ENCODE assay signal across 8 cellular contexts in genomic region chr13:31236211-31236786, GRCh38. TPM values are rescaled to one million over a fixed set of nuclear protein-coding genes. Genes with fewer than 3 reads are reported as not detected.
A peak's percentile ranks its signal among the peaks of the same experiment; 100 is the strongest.
DNase-seq lines count a peak whose midpoint lies in the region; ATAC-seq and TF ChIP-seq lines count a peak whose summit lies in the region.

No MANE protein-coding gene starts in this region.

- peak; percentile 65 for TF ChIP-seq CTCF in natural killer cell (IDR thresholded peaks at IDR 0.05)
- peak; percentile 76 to 81 for TF ChIP-seq CTCF in mammary epithelial cell (conservative IDR thresholded peaks at IDR 0.05 in 1 of 2, IDR thresholded peaks at IDR 0.05 in 1 of 2; ENCODE audit: extremely low read depth in 1 of 2, insufficient read depth in 1 of 2, low read depth in 1 of 2, low read length in 2 of 2)
- TF ChIP-seq CTCF in left lung (IDR thresholded peaks at IDR 0.05), result peak; percentile 52 to 55

- no TSS peak for BruUV-seq in mammary epithelial cell (replicated peaks; lab: Mats Ljungman, UMichigan)

- H3K36me3 ChIP-seq in mammary epithelial cell (ENCODE audit: insufficient read depth, low read length), result no peaks in the 10 kb centered on the region
- no peaks in the 10 kb centered on the region for H3K36me3 ChIP-seq in left lung

- H3K9ac ChIP-seq in mammary epithelial cell (ENCODE audit: insufficient read depth, low read length), result no peak overlapping the region

- H3K27me3 Mint-ChIP-seq in natural killer cell (ENCODE audit: low read depth in 2 of 2), result no peaks in the 10 kb centered on the region
- H3K27me3 Mint-ChIP-seq in natural killer cell treated with Interleukin-12 subunit alpha and Interleukin-12 subunit beta and Interleukin-15 and Interleukin-18, amount 100 ng/mL, for 72 hours, result no peaks in the 10 kb centered on the region
- no peaks in the 10 kb centered on the region for H3K27me3 Mint-ChIP-seq in activated T-cell treated with anti-CD3 and anti-CD28 coated beads, Interleukin-2, amount 50 U/mL, for 4 hours (ENCODE audit: low read depth)

- H3K36me3 Mint-ChIP-seq in natural killer cell, result no peaks in the 10 kb centered on the region
- H3K36me3 Mint-ChIP-seq in natural killer cell treated with Interleukin-12 subunit alpha and Interleukin-12 subunit beta and Interleukin-15 and Interleukin-18, amount 100 ng/mL, for 72 hours, result no peaks in the 10 kb centered on the region
- no peaks in the 10 kb centered on the region for H3K36me3 Mint-ChIP-seq in activated naive CD4-positive, alpha-beta T cell treated with anti-CD3 and anti-CD28 coated beads, Interleukin-2, amount 50 U/mL, for 72 hours
- H3K36me3 Mint-ChIP-seq in activated T-cell treated with anti-CD3 and anti-CD28 coated beads, Interleukin-2, amount 50 U/mL, for 4 hours (ENCODE audit: insufficient read depth), result peaks cover 12% of the 10 kb centered on the region

- H3K9me3 ChIP-seq in mammary epithelial cell (replicated peaks; ENCODE audit: insufficient read depth, low read length), result no peaks in the 10 kb centered on the region
- H3K9me3 ChIP-seq in left lung, result no peaks in the 10 kb centered on the region

- in situ Hi-C loops in mammary epithelial cell (cut with MboI; ENCODE audit: low sequenced_read_pairs in 2 of 2), result loop anchor here (5.0 to 25.0 kb wide), 3 partner anchors 186 to 551 kb away; partner anchors contain the start of gene RXFP2 (in 1 of the 2)

- H3K4me3 ChIP-seq in mammary epithelial cell (replicated peaks in 1 of 3; ENCODE audit: insufficient read depth in 1 of 3, low read depth in 2 of 3, low read length in 3 of 3) (no peak overlapping the region), left lung (no peak overlapping the region)

- no peaks in the 10 kb centered on the region for H4K20me1 ChIP-seq in mammary epithelial cell (ENCODE audit: insufficient read depth, low read length)

- no peak overlapping the region for H3K4me3 Mint-ChIP-seq in natural killer cell
- H3K4me3 Mint-ChIP-seq in natural killer cell treated with Interleukin-12 subunit alpha and Interleukin-12 subunit beta and Interleukin-15 and Interleukin-18, amount 100 ng/mL, for 72 hours, result no peak overlapping the region
- H3K4me3 Mint-ChIP-seq in activated T-cell treated with anti-CD3 and anti-CD28 coated beads, Interleukin-2, amount 50 U/mL, for 4 hours, result no peak overlapping the region

- 41% methylated on average over 3 of the region's 3 CpGs for WGBS in mammary epithelial cell (ENCODE audit: low coverage, missing lambda C conversion rate)

- no peaks in the 10 kb centered on the region for H3K27me3 ChIP-seq in mammary epithelial cell (ENCODE audit: insufficient read depth, low read length)
- H3K27me3 ChIP-seq in left lung, result no peaks in the 10 kb centered on the region

- CTCF ChIA-PET in mammary epithelial cell (lab: Charles Lee; ENCODE audit: low non-redundant PET), result interaction anchor here (0.6 kb wide), 2 partner anchors 14 to 188 kb away, joined by 3 read pairs; no protein-coding TSS in a partner anchor

- no peak overlapping the region for H3K27ac Mint-ChIP-seq in natural killer cell
- H3K27ac Mint-ChIP-seq in natural killer cell treated with Interleukin-12 subunit alpha and Interleukin-12 subunit beta and Interleukin-15 and Interleukin-18, amount 100 ng/mL, for 72 hours, result no peak overlapping the region
- H3K27ac Mint-ChIP-seq in activated naive CD4-positive, alpha-beta T cell treated with anti-CD3 and anti-CD28 coated beads, Interleukin-2, amount 50 U/mL, for 72 hours, result no peak overlapping the region

- H3K4me2 ChIP-seq in mammary epithelial cell (ENCODE audit: insufficient read depth, low read depth, low read length), result no peak overlapping the region

- intact Hi-C loops in natural killer cell (cut with micrococcal nuclease) (loop anchor here (1.0 to 5.0 kb wide), 2 partner anchors 188 to 506 kb away; no protein-coding TSS in a partner anchor), mammary epithelial cell (cut with micrococcal nuclease) (loop anchor here (1.0 to 10.0 kb wide), 5 partner anchors 171 to 561 kb away; no protein-coding TSS in a partner anchor), left lung (cut with DNase I) (loop anchor here in 1 of 2 donors (5.0 kb wide), 1 partner anchor 186 kb away; no protein-coding TSS in a partner anchor)

- H3K27ac ChIP-seq in mammary epithelial cell (ENCODE audit: insufficient read depth, low read depth, low read length) (no peak overlapping the region), left lung (no peak overlapping the region)

- DNase-seq in natural killer cell (no peak), NCI-H345 treated with DMSO at 0.1 percent for 48 hours (lab: John Stamatoyannopoulos, UW; ENCODE audit: unreplicated experiment) (peak; percentile 1), mammary epithelial cell (peak; percentile 14), left lung (no peak), middle frontal gyrus (ENCODE audit: extremely low spot score, low spot score) (no peak)
- no peak for DNase-seq in natural killer cell treated with Interleukin-12 subunit alpha and Interleukin-12 subunit beta and Interleukin-15 and Interleukin-18, amount 100 ng/mL, for 72 hours (ENCODE audit: low spot score)
- DNase-seq in activated naive CD4-positive, alpha-beta T cell treated with anti-CD3 and anti-CD28 coated beads, Interleukin-2, amount 50 U/mL, for 72 hours (ENCODE audit: low spot score in 2 of 2), result no peak
- no peak for DNase-seq in activated T-cell treated with anti-CD3 and anti-CD28 coated beads, Interleukin-2, amount 50 U/mL, for 4 hours

- H2AFZ ChIP-seq in mammary epithelial cell (ENCODE audit: low read depth, low read length), result no peak overlapping the region

- dilution Hi-C loops in mammary epithelial cell (cut with HindIII; ENCODE audit: low sequenced_read_pairs), result loop anchor here (25.0 kb wide), 1 partner anchor 176 kb away; no protein-coding TSS in a partner anchor

- no peaks in the 10 kb centered on the region for H3K4me1 Mint-ChIP-seq in natural killer cell
- H3K4me1 Mint-ChIP-seq in natural killer cell treated with Interleukin-12 subunit alpha and Interleukin-12 subunit beta and Interleukin-15 and Interleukin-18, amount 100 ng/mL, for 72 hours (ENCODE audit: low read depth in 2 of 2), result peaks cover 0 to 2% of the 10 kb centered on the region in 2 donors
- H3K4me1 Mint-ChIP-seq in activated T-cell treated with anti-CD3 and anti-CD28 coated beads, Interleukin-2, amount 50 U/mL, for 4 hours (ENCODE audit: low read depth), result no peaks in the 10 kb centered on the region

- H3K4me1 ChIP-seq in mammary epithelial cell (ENCODE audit: insufficient read depth, low read length), result no peaks in the 10 kb centered on the region
- H3K4me1 ChIP-seq in left lung, result no peaks in the 10 kb centered on the region

- ATAC-seq in natural killer cell (peak in 1 of 3 donors; percentile 56), left lung (peak; percentile 62)
- ATAC-seq in natural killer cell treated with Interleukin-12 subunit alpha and Interleukin-12 subunit beta and Interleukin-15 and Interleukin-18, amount 100 ng/mL, for 72 hours, result no peak
- ATAC-seq in activated naive CD4-positive, alpha-beta T cell treated with anti-CD3 and anti-CD28 coated beads, Interleukin-2, amount 50 U/mL, for 72 hours, result no peak
- no peak for ATAC-seq in activated T-cell treated with anti-CD3 and anti-CD28 coated beads, Interleukin-2, amount 50 U/mL, for 4 hours

- H3K79me2 ChIP-seq in mammary epithelial cell (ENCODE audit: insufficient read depth, low read length), result no peaks in the 10 kb centered on the region

- no peaks in the 10 kb centered on the region for H3K9me3 Mint-ChIP-seq in natural killer cell
- H3K9me3 Mint-ChIP-seq in natural killer cell treated with Interleukin-12 subunit alpha and Interleukin-12 subunit beta and Interleukin-15 and Interleukin-18, amount 100 ng/mL, for 72 hours, result no peaks in the 10 kb centered on the region
- H3K9me3 Mint-ChIP-seq in activated naive CD4-positive, alpha-beta T cell treated with anti-CD3 and anti-CD28 coated beads, Interleukin-2, amount 50 U/mL, for 72 hours, result no peaks in the 10 kb centered on the region
- no peaks in the 10 kb centered on the region for H3K9me3 Mint-ChIP-seq in activated T-cell treated with anti-CD3 and anti-CD28 coated beads, Interleukin-2, amount 50 U/mL, for 4 hours

RNA-seq across cellular contexts. Expression of gene B3GLCT, which starts 36.5 kb away (rescaled TPM):
- total RNA-seq in natural killer cell (1 to 10 TPM; 6.0 to 8.1 (median 6.2) TPM), mammary epithelial cell (1 to 10 TPM; 5.9 to 9.3 TPM), left lung (1 to 10 TPM; 6.5 to 6.9 TPM)
- total RNA-seq in natural killer cell treated with Interleukin-12 subunit alpha and Interleukin-12 subunit beta and Interleukin-15 and Interleukin-18, amount 100 ng/mL, for 72 hours, result 1 to 10 TPM; 5.1 to 5.7 TPM
- 2.3 TPM for polyA plus RNA-seq in mammary epithelial cell
- 4.4 TPM for polyA minus RNA-seq in mammary epithelial cell
- 1 to 10 TPM; 3.1 to 3.2 TPM for total RNA-seq in activated naive CD4-positive, alpha-beta T cell treated with anti-CD3 and anti-CD28 coated beads, Interleukin-2, amount 50 U/mL, for 72 hours
- 1 to 10 TPM; 3.7 to 4.1 (median 3.9) TPM for total RNA-seq in activated T-cell treated with anti-CD3 and anti-CD28 coated beads, Interleukin-2, amount 50 U/mL, for 4 hours

Comparison
In these comparisons a context has a peak if more than half of its experiments do, and no peak if none do; other contexts are left out.
1. DNase-seq: peak in NCI-H345 treated with DMSO at 0.1 percent for 48 hours (single experiment) and mammary epithelial cell (single experiment); none in natural killer cell (single experiment), natural killer cell treated with Interleukin-12 subunit alpha and Interleukin-12 subunit beta and Interleukin-15 and Interleukin-18, amount 100 ng/mL, for 72 hours (single experiment), left lung (0 of 2), activated naive CD4-positive, alpha-beta T cell treated with anti-CD3 and anti-CD28 coated beads, Interleukin-2, amount 50 U/mL, for 72 hours (0 of 2), activated T-cell treated with anti-CD3 and anti-CD28 coated beads, Interleukin-2, amount 50 U/mL, for 4 hours (single experiment) and middle frontal gyrus (single experiment).
2. Peak in every context shown above with its lines, with median percentiles within 50 percentile points of each other: CTCF ChIP-seq.